ENCODE assay signal across 14 cellular contexts in genomic region chr1:208127284-208127683, GRCh38.
A peak's percentile ranks its signal among the peaks of the same experiment; 100 is the strongest.
DNase-seq lines count a peak whose midpoint lies in the region; ATAC-seq and TF ChIP-seq lines count a peak whose summit lies in the region.
"Had no signal": no experiment of that assay in that cellular context is flagged by ENCODE, and none has a peak within 500 bp of the region (broad histone marks: within the 10 kb centered on the region; RNA-seq: fewer than 3 reads in every experiment).

No MANE protein-coding gene starts in this region.

- H3K4me1 ChIP-seq in GM23338 (ENCODE audit: insufficient read depth) (peaks cover 18% of the 10 kb centered on the region), neural progenitor cell (peaks cover 23% of the 10 kb centered on the region), skeletal muscle tissue (ENCODE audit: control insufficient read depth in 3 of 3, insufficient read depth in 3 of 3, low read length in 3 of 3) (peaks cover 13 to 34% (median 25%) of the 10 kb centered on the region in 3 donors), lower lobe of right lung (peaks cover 8% of the 10 kb centered on the region)

- H3K4me3 ChIP-seq in GM23338 (no peak overlapping the region), neural progenitor cell (no peak overlapping the region), skeletal muscle tissue (ENCODE audit: low read length in 3 of 3) (no peak overlapping the region), lower lobe of right lung (no peak overlapping the region)
- H3K4me3 ChIP-seq: BLaER1 treated with 17β-estradiol and CSF1 and Interleukin-3, amounts not matched to agents 10 nM and 100 nM had no signal

- H3K9me2 ChIP-seq in GM23338 (ENCODE audit: insufficient read depth): no peaks in the 10 kb centered on the region

- no peak overlapping the region for H3K27ac Mint-ChIP-seq in GM23338
- H3K27ac Mint-ChIP-seq in WTC11: peak overlapping the region; percentile 50; the same call in 1 of the 2 replicates
- H3K27ac Mint-ChIP-seq in neural progenitor cell: peak overlapping the region; percentile 43
- H3K27ac Mint-ChIP-seq: B cell; CD8-positive, alpha-beta T cell; H9 had no signal

- H3K9me3 Mint-ChIP-seq in GM23338: no peaks in the 10 kb centered on the region
- no peaks in the 10 kb centered on the region for H3K9me3 Mint-ChIP-seq in WTC11
- no peaks in the 10 kb centered on the region for H3K9me3 Mint-ChIP-seq in neural progenitor cell
- H3K9me3 Mint-ChIP-seq: CD8-positive, alpha-beta T cell; H9 had no signal

- H3K79me2 ChIP-seq in GM23338 (replicated peaks; ENCODE audit: insufficient read depth) (no peaks in the 10 kb centered on the region), neural progenitor cell (ENCODE audit: low read depth) (no peaks in the 10 kb centered on the region)

- H3K27ac ChIP-seq in GM23338 (ENCODE audit: low read depth) (no peak overlapping the region), neural progenitor cell (no peak overlapping the region), skeletal muscle tissue (ENCODE audit: low read depth, low read length) (peak overlapping the region; percentile 21), lower lobe of right lung (no peak overlapping the region)
- H3K27ac ChIP-seq: BLaER1 treated with 17β-estradiol and CSF1 and Interleukin-3, amounts not matched to agents 10 nM and 100 nM had no signal

- no peak overlapping the region for H3K4me2 ChIP-seq in GM23338
- H3K4me2 ChIP-seq in neural progenitor cell: peak overlapping the region; percentile 56

- H3K9ac ChIP-seq in neural progenitor cell (no peak overlapping the region), skeletal muscle tissue (ENCODE audit: low read depth in 1 of 3, low read length in 3 of 3) (peak overlapping the region in 1 of 3 donors; percentile 32)
- H3K9ac ChIP-seq: BLaER1 treated with 17β-estradiol and CSF1 and Interleukin-3, amounts not matched to agents 10 nM and 100 nM had no signal

- H3K9me3 ChIP-seq in neural progenitor cell (ENCODE audit: low read depth): no peaks in the 10 kb centered on the region
- H3K9me3 ChIP-seq in skeletal muscle tissue (ENCODE audit: control insufficient read depth in 3 of 3, low read length in 3 of 3): no peaks in the 10 kb centered on the region
- H3K9me3 ChIP-seq in lower lobe of right lung: no peaks in the 10 kb centered on the region
- H3K9me3 ChIP-seq: BLaER1 treated with 17β-estradiol and CSF1 and Interleukin-3, amounts not matched to agents 10 nM and 100 nM had no signal

- H3K36me3 ChIP-seq in GM23338 (ENCODE audit: insufficient read depth) (no peaks in the 10 kb centered on the region), neural progenitor cell (no peaks in the 10 kb centered on the region), skeletal muscle tissue (ENCODE audit: control insufficient read depth in 3 of 3, insufficient read depth in 3 of 3, low read length in 3 of 3) (no peaks in the 10 kb centered on the region), lower lobe of right lung (peaks cover 3% of the 10 kb centered on the region)
- H3K36me3 ChIP-seq: BLaER1 treated with 17β-estradiol and CSF1 and Interleukin-3, amounts not matched to agents 10 nM and 100 nM had no signal

- H3K36me3 Mint-ChIP-seq in GM23338 (ENCODE audit: low read depth): no peaks in the 10 kb centered on the region
- H3K36me3 Mint-ChIP-seq in WTC11: no peaks in the 10 kb centered on the region
- H3K36me3 Mint-ChIP-seq in neural progenitor cell: peaks cover 8% of the 10 kb centered on the region
- H3K36me3 Mint-ChIP-seq: CD8-positive, alpha-beta T cell had no signal

- DNase-seq in GM23338 (ENCODE audit: low spot score): no peak
- no peak for DNase-seq in WTC11 (ENCODE audit: low spot score)
- no peak for DNase-seq in neural progenitor cell (ENCODE audit: low spot score)
- DNase-seq in lower lobe of right lung: no peak
- DNase-seq in SHP77 treated with DMSO at 0.1 percent for 48 hours (lab: John Stamatoyannopoulos, UW): no peak
- no peak for DNase-seq in head of caudate nucleus
- DNase-seq: Calu3; CD8-positive, alpha-beta T cell; GOT3; H9; IMR-90 had no signal

- H3K4me3 Mint-ChIP-seq in GM23338: no peak overlapping the region
- H3K4me3 Mint-ChIP-seq in WTC11: no peak overlapping the region
- H3K4me3 Mint-ChIP-seq in neural progenitor cell: no peak overlapping the region
- H3K4me3 Mint-ChIP-seq: B cell; CD8-positive, alpha-beta T cell had no signal

- TF ChIP-seq CTCF in GM23338 (conservative IDR thresholded peaks at IDR 0.05; ENCODE audit: low read depth in 2 of 2) (no peak), WTC11 (IDR thresholded peaks at IDR 0.05) (no peak), neural progenitor cell (IDR thresholded peaks at IDR 0.05) (no peak), lower lobe of right lung (IDR thresholded peaks at IDR 0.05) (no peak)

- H2AFZ ChIP-seq in GM23338 (0 out of 2 replicates have a peak overlapping the region, but pooled peaks have one; percentile 38), neural progenitor cell (replicated peaks) (no peak overlapping the region)

- H3K4me1 Mint-ChIP-seq in GM23338 (peaks cover 32% of the 10 kb centered on the region), WTC11 (peaks cover 29% of the 10 kb centered on the region), neural progenitor cell (peaks cover 54% of the 10 kb centered on the region)

- H3K27me3 ChIP-seq in GM23338 (ENCODE audit: insufficient read depth): peaks cover 10% of the 10 kb centered on the region
- peaks cover 18% of the 10 kb centered on the region for H3K27me3 ChIP-seq in neural progenitor cell
- no peaks in the 10 kb centered on the region for H3K27me3 ChIP-seq in skeletal muscle tissue (ENCODE audit: control insufficient read depth in 3 of 3, insufficient read depth in 3 of 3, low read length in 3 of 3)
- H3K27me3 ChIP-seq in lower lobe of right lung (ENCODE audit: low read depth): no peaks in the 10 kb centered on the region
- H3K27me3 ChIP-seq: BLaER1 treated with 17β-estradiol and CSF1 and Interleukin-3, amounts not matched to agents 10 nM and 100 nM had no signal

- no peaks in the 10 kb centered on the region for H3F3A ChIP-seq in GM23338 (replicated peaks; ENCODE audit: low read depth)
- peaks cover 26% of the 10 kb centered on the region for H3F3A ChIP-seq in neural progenitor cell (ENCODE audit: low read depth)

- ATAC-seq in GM23338 (no peak), WTC11 (no peak), lower lobe of right lung (no peak)
- ATAC-seq: CD8-positive, alpha-beta T cell had no signal

- CTCF ChIA-PET in WTC11 (lab: Charles Lee): interaction anchor here (1.1 to 6.5 kb wide), 12 partner anchors 26 to 164 kb away, joined by 3 to 61 read pairs (median 6); partner anchors contain the start of gene PLXNA2

- POLR2A ChIA-PET in WTC11 (lab: Charles Lee): no interaction called here

- H4K20me1 ChIP-seq in GM23338 (replicated peaks; ENCODE audit: insufficient read depth) (no peaks in the 10 kb centered on the region), neural progenitor cell (ENCODE audit: low read depth) (peaks cover 4% of the 10 kb centered on the region)
- H4K20me1 ChIP-seq: BLaER1 treated with 17β-estradiol and CSF1 and Interleukin-3, amounts not matched to agents 10 nM and 100 nM had no signal

- H3K27me3 Mint-ChIP-seq in GM23338 (ENCODE audit: insufficient read depth, low read depth, poor library complexity): peaks cover 11% of the 10 kb centered on the region
- H3K27me3 Mint-ChIP-seq in WTC11 (ENCODE audit: low read depth): peaks cover 20% of the 10 kb centered on the region
- H3K27me3 Mint-ChIP-seq in neural progenitor cell (ENCODE audit: insufficient read depth, low read depth): peaks cover 4% of the 10 kb centered on the region

- intact Hi-C loops in lower lobe of right lung (cut with DNase I) (no loop called here), head of caudate nucleus (cut with DNase I) (no loop called here)

TF ChIP-seq in GM23338, 12 proteins besides CTCF, POLR2A, EP300 and RAD21 (continues in another document):
- TF ChIP-seq EZH2 (IDR thresholded peaks at IDR 0.05; ENCODE audit: low read depth, unreplicated experiment) (no peak), ZNF114 (CRISPR knock-in tag; IDR thresholded peaks at IDR 0.05) (no peak), NANOG (IDR thresholded peaks at IDR 0.05; ENCODE audit: borderline replicate concordance) (no peak), EZH2phosphoT487 (IDR thresholded peaks at IDR 0.05; ENCODE audit: unreplicated experiment) (no peak), POLR2AphosphoS5 (IDR thresholded peaks at IDR 0.05; ENCODE audit: low read depth) (no peak), JUNB (IDR thresholded peaks at IDR 0.05; ENCODE audit: unreplicated experiment) (no peak), STAT1 (IDR thresholded peaks at IDR 0.05; ENCODE audit: unreplicated experiment) (no peak)

TF ChIP-seq in WTC11, 78 proteins besides CTCF, POLR2A, EP300 and RAD21 (continues in another document):
- TF ChIP-seq ZNF396 (CRISPR knock-in tag; IDR thresholded peaks at IDR 0.05; ENCODE audit: borderline replicate concordance): no peak
- TF ChIP-seq ZNF671 (CRISPR knock-in tag; IDR thresholded peaks at IDR 0.05): no peak
- no peak for TF ChIP-seq JUN (CRISPR knock-in tag; IDR thresholded peaks at IDR 0.05)
- TF ChIP-seq ZNF416 (CRISPR knock-in tag; IDR thresholded peaks at IDR 0.05): no peak
- no peak for TF ChIP-seq EMX1 (CRISPR knock-in tag; IDR thresholded peaks at IDR 0.05)
- no peak for TF ChIP-seq ZMAT4 (CRISPR knock-in tag; IDR thresholded peaks at IDR 0.05)
- no peak for TF ChIP-seq STAT6 (CRISPR knock-in tag; conservative IDR thresholded peaks at IDR 0.05; ENCODE audit: low read depth)
- no peak for TF ChIP-seq GABPB1 (CRISPR knock-in tag; IDR thresholded peaks at IDR 0.05)
